Comparison of ENCODE assay signal across 16 cellular contexts in the genomic region with DNA sequence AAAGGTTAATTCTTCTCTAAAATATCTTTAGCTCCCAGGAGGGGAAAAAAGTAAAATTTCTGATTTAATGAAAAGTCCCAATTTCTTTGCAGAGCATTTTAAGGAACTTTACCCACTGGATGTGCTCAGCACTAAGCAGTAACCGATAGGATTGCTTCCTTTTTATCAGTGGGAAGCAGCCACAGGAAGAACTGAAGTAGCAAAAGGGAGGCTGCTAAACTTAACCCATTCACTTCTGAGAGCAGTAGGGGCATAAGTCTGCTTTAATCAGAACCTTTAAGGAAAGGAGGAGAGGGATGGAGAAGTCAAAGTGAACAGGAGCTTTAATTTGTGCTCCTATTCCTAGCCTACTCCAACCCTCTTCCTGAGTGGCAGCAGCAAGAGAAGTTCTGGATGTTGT. TPM values are rescaled to one million over a fixed set of nuclear protein-coding genes. Genes with fewer than 3 reads are reported as not detected.
DNase-seq lines count a peak whose midpoint lies in the region; ATAC-seq and TF ChIP-seq lines count a peak whose summit lies in the region.
"Had no signal": no experiment of that assay in that cellular context is flagged by ENCODE, and none has a peak within 500 bp of the region (broad histone marks: within the 10 kb centered on the region; RNA-seq: fewer than 3 reads in every experiment).

A gene (minus strand): TSS at position 137 of the 400 bp plus-strand sequence. CDS start 171 bp downstream, outside the sequence.

- POLR2A ChIA-PET in PC-9 (lab: Charles Lee; ENCODE audit: unreplicated experiment) = no interaction called here

- H3K27ac Mint-ChIP-seq in chondrocyte (ENCODE audit: unreplicated experiment) = peak within 1 kb of the TSS; percentile 4
- H3K27ac Mint-ChIP-seq: activated CD4-positive, alpha-beta memory T cell treated with anti-CD3 and anti-CD28 coated beads for 36 hours had no signal

- H3K36me3 Mint-ChIP-seq in chondrocyte (ENCODE audit: low read depth) = no peaks in the 10 kb centered on the region
- H3K36me3 Mint-ChIP-seq: activated CD4-positive, alpha-beta memory T cell treated with anti-CD3 and anti-CD28 coated beads for 36 hours had no signal

- H3K4me1 Mint-ChIP-seq in chondrocyte (ENCODE audit: low read depth) = no peaks in the 10 kb centered on the region

- WGBS in right lobe of liver (ENCODE audit: insufficient coverage, low coverage, low lambda C conversion rate, missing lambda C conversion rate) = 12% methylated on average over 1 of the region's 1 CpG
- 0 to 5% methylated on average over 1 of the region's 1 CpG for WGBS in thyroid gland, 2 donors

- H2AFZ ChIP-seq in PC-9 = no peak within 1 kb of the TSS

- no peak within 1 kb of the TSS for H3K4me2 ChIP-seq in PC-9

- no peaks in the 10 kb centered on the region for H3K36me3 ChIP-seq in PC-9 (ENCODE audit: low read depth)
- H3K36me3 ChIP-seq in right lobe of liver = no peaks in the 10 kb centered on the region
- H3K36me3 ChIP-seq in thyroid gland = no peaks in the 10 kb centered on the region
- H3K36me3 ChIP-seq: BLaER1 treated with 17β-estradiol and CSF1 and Interleukin-3, amounts not matched to agents 10 nM and 100 nM; stomach had no signal

- no peak within 1 kb of the TSS for H3K4me3 ChIP-seq in PC-9
- H3K4me3 ChIP-seq in right lobe of liver = peak within 1 kb of the TSS in 2 of 3 donors; percentile 4 to 8
- H3K4me3 ChIP-seq in thyroid gland (replicated peaks in 1 of 3) = no peak within 1 kb of the TSS
- H3K4me3 ChIP-seq: BLaER1 treated with 17β-estradiol and CSF1 and Interleukin-3, amounts not matched to agents 10 nM and 100 nM; stomach had no signal

- peaks cover 2% of the 10 kb centered on the region for H3K27me3 Mint-ChIP-seq in chondrocyte (ENCODE audit: low read depth)
- H3K27me3 Mint-ChIP-seq: activated CD4-positive, alpha-beta memory T cell treated with anti-CD3 and anti-CD28 coated beads for 36 hours had no signal

- CTCF ChIA-PET in PC-9 (lab: Charles Lee) = no interaction called here

- no peak within 1 kb of the TSS for H3K27ac ChIP-seq in PC-9
- no peak within 1 kb of the TSS for H3K27ac ChIP-seq in right lobe of liver
- no peak within 1 kb of the TSS for H3K27ac ChIP-seq in thyroid gland
- H3K27ac ChIP-seq: BLaER1 treated with 17β-estradiol and CSF1 and Interleukin-3, amounts not matched to agents 10 nM and 100 nM; stomach had no signal

- no peak within 1 kb of the TSS for H3K4me3 Mint-ChIP-seq in chondrocyte (ENCODE audit: unreplicated experiment)
- H3K4me3 Mint-ChIP-seq: activated CD4-positive, alpha-beta memory T cell treated with anti-CD3 and anti-CD28 coated beads for 36 hours had no signal

- H3K9me3 ChIP-seq in PC-9 (ENCODE audit: insufficient read depth, low read depth) (no peaks in the 10 kb centered on the region), right lobe of liver (no peaks in the 10 kb centered on the region), thyroid gland (no peaks in the 10 kb centered on the region)
- H3K9me3 ChIP-seq: BLaER1 treated with 17β-estradiol and CSF1 and Interleukin-3, amounts not matched to agents 10 nM and 100 nM had no signal

- H3K27me3 ChIP-seq in PC-9 (ENCODE audit: insufficient read depth, low read depth) (no peaks in the 10 kb centered on the region), right lobe of liver (no peaks in the 10 kb centered on the region), thyroid gland (no peaks in the 10 kb centered on the region)
- H3K27me3 ChIP-seq: stomach had no signal

- H3K4me1 ChIP-seq in PC-9 (replicated peaks; ENCODE audit: insufficient read depth) = no peaks in the 10 kb centered on the region; the same call in 1 of the 2 replicates
- H3K4me1 ChIP-seq in right lobe of liver = no peaks in the 10 kb centered on the region
- no peaks in the 10 kb centered on the region for H3K4me1 ChIP-seq in thyroid gland
- H3K4me1 ChIP-seq: stomach had no signal

- DNase-seq in PC-9 = no peak
- no peak for DNase-seq in chondrocyte (ENCODE audit: low spot score)
- DNase-seq in right lobe of liver = no peak
- no peak for DNase-seq in thyroid gland
- no peak for DNase-seq in DMS79 (lab: John Stamatoyannopoulos, UW)
- DNase-seq in AG08396 (ENCODE audit: low spot score) = no peak
- DNase-seq: activated CD4-positive, alpha-beta memory T cell treated with anti-CD3 and anti-CD28 coated beads for 36 hours; activated effector memory CD4-positive, alpha-beta T cell treated with Interleukin-2 at 50 U/mL for 16 hours; anterior cingulate cortex; NCI-H146; NCI-H446 treated with DMSO at 0.1 percent for 48 hours; posterior cingulate gyrus; stomach; T1000 had no signal

- no TSS peak for BruUV-seq in PC-9 (replicated peaks; lab: Mats Ljungman, UMichigan)

- ATAC-seq in right lobe of liver (no peak), HG03175 (IDR thresholded peaks at IDR 0.05; ENCODE audit: unreplicated experiment) (no peak)

- intact Hi-C loops in PC-9 (cut with micrococcal nuclease; ENCODE audit: unreplicated experiment) (loop anchor here (10.0 kb wide), 1 partner anchor 648 kb away; a partner anchor contains a TSS), right lobe of liver (cut with DNase I) (no loop called here), thyroid gland (cut with DNase I) (no loop called here)

- TF ChIP-seq CTCF in PC-9 (conservative IDR thresholded peaks at IDR 0.05) (no peak), chondrocyte (IDR thresholded peaks at IDR 0.05) (no peak), right lobe of liver (IDR thresholded peaks at IDR 0.05) (no peak), thyroid gland (IDR thresholded peaks at IDR 0.05) (no peak)

- peaks cover 12% of the 10 kb centered on the region for H3F3A ChIP-seq in PC-9 (ENCODE audit: insufficient read depth, low read depth)

- H3K9me3 Mint-ChIP-seq in chondrocyte (ENCODE audit: low read depth) = peaks cover 2% of the 10 kb centered on the region
- H3K9me3 Mint-ChIP-seq: activated CD4-positive, alpha-beta memory T cell treated with anti-CD3 and anti-CD28 coated beads for 36 hours had no signal

- no peaks in the 10 kb centered on the region for H4K20me1 ChIP-seq in PC-9 (ENCODE audit: insufficient read depth)
- H4K20me1 ChIP-seq: BLaER1 treated with 17β-estradiol and CSF1 and Interleukin-3, amounts not matched to agents 10 nM and 100 nM had no signal

- no peaks in the 10 kb centered on the region; the same call in 1 of the 2 replicates for H3K79me2 ChIP-seq in PC-9 (ENCODE audit: low read depth)

- no peaks in the 10 kb centered on the region for H3K9me2 ChIP-seq in PC-9 (ENCODE audit: insufficient read depth)

- TF ChIP-seq POLR2A in right lobe of liver (IDR thresholded peaks at IDR 0.05) = no peak
- no peak for TF ChIP-seq POLR2A in thyroid gland (IDR thresholded peaks at IDR 0.05)

RNA-seq across cellular contexts. Expression of the gene that starts here (rescaled TPM):
- total RNA-seq in PC-9 (2021) (13.8 and 15.2 TPM in 2 replicates), chondrocyte (3.5 to 5.1 TPM (median 3.6 TPM) in 3 replicates), right lobe of liver (10 to 100 TPM; 19.4 to 36.2 (median 26.3) TPM), thyroid gland (10 to 100 TPM; 17.3 to 43.1 (median 29.3) TPM)

Comparison
In these comparisons a context has a peak if more than half of its experiments do, and no peak if none do; other contexts are left out.
1. H3K4me3 ChIP-seq: peak in right lobe of liver (2 of 3); none in PC-9 (single experiment) and thyroid gland (0 of 3).